In genomic region chrX:68675466-68675865, GRCh38 we compare ENCODE assay signal across 20 cellular contexts. TPM values are rescaled to one million over a fixed set of nuclear protein-coding genes. Genes with fewer than 3 reads are reported as not detected.
DNase-seq lines count a peak whose midpoint lies in the region; FAIRE-seq and TF ChIP-seq lines count a peak whose summit lies in the region.
"Had no signal": no experiment of that assay in that cellular context is flagged by ENCODE, and none has a peak within 500 bp of the region (broad histone marks: within the 10 kb centered on the region; RNA-seq: fewer than 3 reads in every experiment).

No MANE protein-coding gene starts in this region.

- peaks cover under 1% of the 10 kb centered on the region for H3K9me3 Mint-ChIP-seq in nephron
- H3K9me3 Mint-ChIP-seq: CD4-positive, CD25-positive, alpha-beta regulatory T cell; CD8-positive, alpha-beta memory T cell had no signal

- H3K27me3 Mint-ChIP-seq in nephron (ENCODE audit: low read depth), result no peaks in the 10 kb centered on the region
- H3K27me3 Mint-ChIP-seq: CD4-positive, CD25-positive, alpha-beta regulatory T cell had no signal

- peak; percentile 43 for FAIRE-seq in bronchial epithelial cell (lab: Jason Lieb, UNC)
- FAIRE-seq: A204.1, G401.6, GM12891 had no signal

- peaks cover 4% of the 10 kb centered on the region for H3K36me3 Mint-ChIP-seq in nephron (ENCODE audit: low read depth)
- H3K36me3 Mint-ChIP-seq: CD4-positive, CD25-positive, alpha-beta regulatory T cell; CD8-positive, alpha-beta memory T cell had no signal

- H3K4me3 ChIP-seq in bronchial epithelial cell (ENCODE audit: low read depth, low read length), result no peak overlapping the region
- H3K4me3 ChIP-seq: HAP-1 had no signal

- H3K27ac Mint-ChIP-seq in nephron, result peak overlapping the region; percentile 65 to 87 (median 75)
- H3K27ac Mint-ChIP-seq: CD4-positive, CD25-positive, alpha-beta regulatory T cell; CD8-positive, alpha-beta memory T cell had no signal

- H3K4me3 Mint-ChIP-seq in nephron, result no peak overlapping the region
- H3K4me3 Mint-ChIP-seq: CD4-positive, CD25-positive, alpha-beta regulatory T cell; CD8-positive, alpha-beta memory T cell had no signal

- H3K27me3 ChIP-seq in bronchial epithelial cell (ENCODE audit: control insufficient read depth, insufficient read depth, low read length), result no peaks in the 10 kb centered on the region
- H3K27me3 ChIP-seq: BE2C had no signal

- TF ChIP-seq CTCF in bronchial epithelial cell (IDR thresholded peaks at IDR 0.05; ENCODE audit: insufficient read depth, low read length, severe bottlenecking) (no peak), nephron (IDR thresholded peaks at IDR 0.05; ENCODE audit: unreplicated experiment in 3 of 3) (no peak)

- peaks cover 57% of the 10 kb centered on the region for H3K4me1 Mint-ChIP-seq in nephron
- H3K4me1 Mint-ChIP-seq: CD4-positive, CD25-positive, alpha-beta regulatory T cell; CD8-positive, alpha-beta memory T cell had no signal

- peak; percentile 26 for DNase-seq in NCI-H2227 (lab: John Stamatoyannopoulos, UW; ENCODE audit: unreplicated experiment)
- DNase-seq in bronchial epithelial cell (ENCODE audit: low read depth), result no peak
- DNase-seq in LoVo (ENCODE audit: low spot score), result no peak
- DNase-seq in GM19238 (ENCODE audit: insufficient read length, low spot score), result no peak
- no peak for DNase-seq in HuH-7.5 (ENCODE audit: low spot score)
- DNase-seq: ACHN; BE2C; C1 segment of cervical spinal cord; CD4-positive, CD25-positive, alpha-beta regulatory T cell; CD8-positive, alpha-beta memory T cell; COR-L47; DMS 273 treated with DMSO at 0.1 percent for 48 hours; DMS53; DND-41; EL had no signal

- H3K36me3 ChIP-seq in bronchial epithelial cell (ENCODE audit: control insufficient read depth, insufficient read depth, low read length), result no peaks in the 10 kb centered on the region
- H3K36me3 ChIP-seq: BE2C, HAP-1 had no signal

RNA-seq across cellular contexts. Expression of gene STARD8, which starts 28.0 kb away (rescaled TPM):
- total RNA-seq in bronchial epithelial cell, result not detected in 2 replicates
